In the genomic region with DNA sequence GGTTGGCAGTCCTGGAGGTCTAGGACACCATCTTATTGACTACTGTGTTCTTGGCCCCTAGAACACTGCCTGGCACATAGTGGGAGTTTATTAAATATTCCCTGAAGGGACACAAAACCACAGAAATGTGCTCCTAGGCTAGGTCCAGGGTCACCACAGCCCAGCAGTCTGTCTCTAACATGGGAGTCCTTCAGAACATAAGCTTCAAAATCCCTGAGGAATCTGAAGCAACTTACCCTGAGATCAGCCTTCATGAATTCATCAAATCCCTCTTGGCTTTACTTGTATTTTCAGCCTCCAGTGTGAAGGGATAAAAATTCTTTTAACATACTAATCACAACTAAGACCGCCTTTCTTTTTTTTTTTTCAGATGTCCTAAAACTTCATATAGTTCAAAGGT, we compare ENCODE assay signal across 22 cellular contexts. TPM values are rescaled to one million over a fixed set of nuclear protein-coding genes. Genes with fewer than 3 reads are reported as not detected.
DNase-seq lines count a peak whose midpoint lies in the region; ATAC-seq, FAIRE-seq and TF ChIP-seq lines count a peak whose summit lies in the region.
"Had no signal": no experiment of that assay in that cellular context is flagged by ENCODE, and none has a peak within 500 bp of the region (broad histone marks: within the 10 kb centered on the region; RNA-seq: fewer than 3 reads in every experiment).

No MANE protein-coding gene starts in this region.

- H3K9me3 ChIP-seq in BLaER1 (no peaks in the 10 kb centered on the region), WERI-Rb-1 (ENCODE audit: severe bottlenecking) (no peaks in the 10 kb centered on the region)

- peak; percentile 35 for FAIRE-seq in GM19239 (lab: Jason Lieb, UNC)
- FAIRE-seq: A204.1, D721Med, HepG2, RCC 7860 had no signal

- no peaks in the 10 kb centered on the region for H3K36me3 Mint-ChIP-seq in neural crest cell (ENCODE audit: low read depth)

- peak overlapping the region; percentile 84 for H3K4me2 ChIP-seq in BLaER1

- peaks cover 43% of the 10 kb centered on the region for H3K4me1 Mint-ChIP-seq in neural crest cell

- peaks cover 83% of the 10 kb centered on the region for H3K4me1 ChIP-seq in BLaER1

- no peak overlapping the region for H3K4me3 Mint-ChIP-seq in neural crest cell
- H3K4me3 Mint-ChIP-seq: HFFc6 had no signal

- peaks cover 3% of the 10 kb centered on the region for H3K9me3 Mint-ChIP-seq in neural crest cell

- ATAC-seq in HG03571 (IDR thresholded peaks at IDR 0.05; ENCODE audit: unreplicated experiment): no peak
- ATAC-seq: HepG2 had no signal

- H3K27me3 ChIP-seq in BLaER1 (no peaks in the 10 kb centered on the region), WERI-Rb-1 (ENCODE audit: insufficient read depth, low read depth, severe bottlenecking) (no peaks in the 10 kb centered on the region)
- H3K27me3 ChIP-seq: SJSA1 had no signal

- no peak overlapping the region for H3K4me3 ChIP-seq in BLaER1
- H3K4me3 ChIP-seq in WERI-Rb-1 (ENCODE audit: low read depth, low read length): no peak overlapping the region
- H3K4me3 ChIP-seq: SJSA1 had no signal

- no peaks in the 10 kb centered on the region for H3K27me3 Mint-ChIP-seq in neural crest cell (ENCODE audit: low read depth)

- H3K27ac Mint-ChIP-seq in neural crest cell (ENCODE audit: unreplicated experiment): peak overlapping the region; percentile 69
- H3K27ac Mint-ChIP-seq: HFFc6 had no signal

- H3K27ac ChIP-seq in BLaER1 (peak overlapping the region; percentile 84), WERI-Rb-1 (0 out of 2 replicates have a peak overlapping the region, but pooled peaks have one; percentile 5)
- H3K27ac ChIP-seq: HL-60, SJSA1 had no signal

- no peak for TF ChIP-seq CTCF in WERI-Rb-1 (IDR thresholded peaks at IDR 0.05; ENCODE audit: low read depth, low read length)
- no peak for TF ChIP-seq CTCF in neural crest cell (conservative IDR thresholded peaks at IDR 0.05)

- H3K9ac ChIP-seq in BLaER1: no peak overlapping the region

- H3K36me3 ChIP-seq in BLaER1 (no peaks in the 10 kb centered on the region), WERI-Rb-1 (no peaks in the 10 kb centered on the region)
- H3K36me3 ChIP-seq: SJSA1 had no signal

- DNase-seq in GM19239 (ENCODE audit: insufficient read length, low spot score) (no peak), WERI-Rb-1 (no peak), neural crest cell (ENCODE audit: low read depth, low spot score) (no peak), germinal center (ENCODE audit: low spot score) (no peak)
- DNase-seq in stimulated activated CD4-positive, alpha-beta T cell treated with anti-CD3 and anti-CD28 coated beads, Interleukin-1b, Interleukin-23, amount 100 ng/mL, for 48 hours: no peak
- DNase-seq: DMS53, H7, HFFc6, KBM-7, NCI-H1092, NCI-H1436, NCI-H187 treated with DMSO at 0.1 percent for 48 hours, NCI-H2107, NCI-H748 treated with DMSO at 0.1 percent for 48 hours had no signal

- H4K20me1 ChIP-seq in BLaER1: no peaks in the 10 kb centered on the region

RNA-seq across cellular contexts. Expression of a gene that starts 32.7 kb away (rescaled TPM):
- total RNA-seq in neural crest cell: 38.5 and 41.6 TPM in 2 replicates
